18 cellular contexts compared by ENCODE assay signal in the genomic region with DNA sequence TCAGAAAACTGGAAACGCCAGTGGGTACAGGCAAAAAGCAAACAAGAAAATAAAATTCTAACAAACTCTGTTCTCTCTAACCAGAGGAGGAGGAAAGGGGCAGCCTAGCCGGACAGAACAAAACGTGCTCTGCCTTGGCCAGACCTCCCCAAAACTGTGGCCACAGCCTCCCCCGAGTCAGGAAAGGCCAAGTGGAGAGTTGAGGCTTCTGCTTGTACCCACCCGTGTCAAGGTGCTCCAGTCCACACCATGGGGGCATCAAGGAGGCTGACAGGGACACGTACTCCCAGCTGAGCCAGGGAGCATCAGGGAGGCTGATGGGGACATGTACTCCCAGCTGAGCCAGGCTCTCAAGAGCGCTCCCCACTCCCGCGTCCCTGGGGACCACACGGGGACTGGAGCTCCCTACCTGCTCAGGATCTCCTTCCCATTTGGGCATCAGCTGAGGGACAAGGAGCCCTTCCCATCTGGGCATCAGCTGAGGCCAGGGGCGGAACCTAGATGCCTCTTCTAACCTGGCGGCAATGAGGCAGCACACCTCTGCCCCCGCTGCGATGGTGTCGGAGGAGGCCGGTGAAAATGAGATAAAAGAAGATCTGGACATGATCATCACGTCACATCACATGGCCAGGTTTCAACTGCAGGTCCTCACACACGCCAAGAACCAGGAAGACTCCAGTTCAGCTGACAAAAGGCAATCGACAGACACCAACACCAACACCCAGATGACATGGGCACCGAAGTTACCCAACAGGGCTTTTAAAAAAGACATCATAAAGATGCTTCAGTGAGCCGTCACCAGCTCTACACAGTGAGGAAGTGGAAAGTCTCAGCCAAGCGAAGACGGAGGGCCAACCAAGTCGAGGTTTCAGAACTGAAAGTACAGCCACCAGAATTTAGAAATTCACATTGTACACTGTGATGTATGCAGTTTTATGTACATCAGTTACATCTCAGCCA.
A peak's percentile ranks its signal among the peaks of the same experiment; 100 is the strongest.
DNase-seq lines count a peak whose midpoint lies in the region; ATAC-seq lines count a peak whose summit lies in the region.
"Had no signal": no experiment of that assay in that cellular context is flagged by ENCODE, and none has a peak within 500 bp of the region (broad histone marks: within the 10 kb centered on the region; RNA-seq: fewer than 3 reads in every experiment).

No MANE protein-coding gene starts in this region.

- peak; percentile 43 to 67 for ATAC-seq in activated naive CD4-positive, alpha-beta T cell treated with anti-CD3 and anti-CD28 coated beads, Interleukin-2, amount 50 U/mL, for 72 hours
- ATAC-seq: left colon, right cardiac atrium had no signal

- POLR2A ChIA-PET in activated CD4-positive, alpha-beta T cell treated with anti-CD3 and anti-CD28 coated beads, Interleukin-2, amount 10 ng/mL, durations not matched to agents 7 days and 5 days (lab: Charles Lee) = no interaction called here

- H3K9me3 Mint-ChIP-seq in activated CD4-positive, alpha-beta T cell treated with anti-CD3 and anti-CD28 coated beads, Interleukin-2, amount 10 ng/mL, durations not matched to agents 7 days and 5 days = peaks cover under 1% of the 10 kb centered on the region
- no peaks in the 10 kb centered on the region for H3K9me3 Mint-ChIP-seq in activated naive CD4-positive, alpha-beta T cell treated with anti-CD3 and anti-CD28 coated beads, Interleukin-2, amount 50 U/mL, for 72 hours
- H3K9me3 Mint-ChIP-seq: nephron progenitor cell had no signal

- CTCF ChIA-PET in activated CD4-positive, alpha-beta T cell treated with anti-CD3 and anti-CD28 coated beads, Interleukin-2, amount 10 ng/mL, durations not matched to agents 7 days and 5 days (lab: Charles Lee) = interaction anchor here (1.2 kb wide), 1 partner anchor 9 kb away, joined by 3 read pairs; no protein-coding TSS in a partner anchor

- no peaks in the 10 kb centered on the region for H3K36me3 Mint-ChIP-seq in activated CD4-positive, alpha-beta T cell treated with anti-CD3 and anti-CD28 coated beads, Interleukin-2, amount 10 ng/mL, durations not matched to agents 7 days and 5 days (ENCODE audit: low read depth)
- H3K36me3 Mint-ChIP-seq in activated naive CD4-positive, alpha-beta T cell treated with anti-CD3 and anti-CD28 coated beads, Interleukin-2, amount 50 U/mL, for 72 hours = peaks cover 0 to 6% of the 10 kb centered on the region in 2 donors

- H3K27me3 Mint-ChIP-seq in activated CD4-positive, alpha-beta T cell treated with anti-CD3 and anti-CD28 coated beads, Interleukin-2, amount 10 ng/mL, durations not matched to agents 7 days and 5 days = no peaks in the 10 kb centered on the region

- peak overlapping the region; percentile 14 for H3K4me3 Mint-ChIP-seq in activated CD4-positive, alpha-beta T cell treated with anti-CD3 and anti-CD28 coated beads, Interleukin-2, amount 10 ng/mL, durations not matched to agents 7 days and 5 days
- H3K4me3 Mint-ChIP-seq: nephron progenitor cell had no signal

- peak overlapping the region; percentile 86 for H3K27ac Mint-ChIP-seq in activated CD4-positive, alpha-beta T cell treated with anti-CD3 and anti-CD28 coated beads, Interleukin-2, amount 10 ng/mL, durations not matched to agents 7 days and 5 days
- peak overlapping the region; percentile 1 to 56 for H3K27ac Mint-ChIP-seq in activated naive CD4-positive, alpha-beta T cell treated with anti-CD3 and anti-CD28 coated beads, Interleukin-2, amount 50 U/mL, for 72 hours
- H3K27ac Mint-ChIP-seq: nephron progenitor cell had no signal

- peaks cover 13% of the 10 kb centered on the region for H3K4me1 Mint-ChIP-seq in activated CD4-positive, alpha-beta T cell treated with anti-CD3 and anti-CD28 coated beads, Interleukin-2, amount 10 ng/mL, durations not matched to agents 7 days and 5 days

- peak; percentile 45 for DNase-seq in activated CD4-positive, alpha-beta T cell treated with anti-CD3 and anti-CD28 coated beads, Interleukin-2, amount 10 ng/mL, durations not matched to agents 7 days and 5 days
- no peak for DNase-seq in activated CD4-positive, alpha-beta T cell treated with anti-CD3 and anti-CD28 coated beads for 48 hours
- DNase-seq in NOMO-1 treated with DMSO at 0.1 percent for 48 hours (lab: John Stamatoyannopoulos, UW; ENCODE audit: unreplicated experiment) (peak; percentile 68), COLO668 (lab: John Stamatoyannopoulos, UW; ENCODE audit: unreplicated experiment) (no peak), NCI-H748 (lab: John Stamatoyannopoulos, UW; ENCODE audit: unreplicated experiment) (no peak), NCI-H2029 treated with DMSO at 0.1 percent for 48 hours (lab: John Stamatoyannopoulos, UW) (no peak)
- DNase-seq in activated naive CD4-positive, alpha-beta T cell treated with anti-CD3 and anti-CD28 coated beads, Interleukin-2, amount 50 U/mL, for 72 hours (ENCODE audit: low spot score in 2 of 2) = no peak
- peak; percentile 25 for DNase-seq in stimulated activated CD8-positive, alpha-beta memory T cell treated with anti-CD3 and anti-CD28 coated beads, Interleukin-4, amount 100 ng/mL, for 48 hours
- DNase-seq: Caco-2; dermis blood vessel endothelial cell; KBM-7; left colon; NCI-H187 treated with DMSO at 0.1 percent for 48 hours; NCI-H774; nephron progenitor cell; right cardiac atrium; SHP77; stimulated activated CD4-positive, alpha-beta T cell treated with anti-CD3 and anti-CD28 coated beads, Interleukin-4, amount 100 ng/mL, for 24 hours had no signal

Comparison
In these comparisons a context has a peak if more than half of its experiments do, and no peak if none do; other contexts are left out.
1. DNase-seq: peak in activated CD4-positive, alpha-beta T cell treated with anti-CD3 and anti-CD28 coated beads, Interleukin-2, amount 10 ng/mL, durations not matched to agents 7 days and 5 days (single experiment), NOMO-1 treated with DMSO at 0.1 percent for 48 hours (single experiment) and stimulated activated CD8-positive, alpha-beta memory T cell treated with anti-CD3 and anti-CD28 coated beads, Interleukin-4, amount 100 ng/mL, for 48 hours (single experiment); none in activated CD4-positive, alpha-beta T cell treated with anti-CD3 and anti-CD28 coated beads for 48 hours (single experiment), activated naive CD4-positive, alpha-beta T cell treated with anti-CD3 and anti-CD28 coated beads, Interleukin-2, amount 50 U/mL, for 72 hours (0 of 2), COLO668 (single experiment), NCI-H748 (single experiment) and NCI-H2029 treated with DMSO at 0.1 percent for 48 hours (single experiment).